ENCODE assay signal across 1 cellular context in the genomic region with DNA sequence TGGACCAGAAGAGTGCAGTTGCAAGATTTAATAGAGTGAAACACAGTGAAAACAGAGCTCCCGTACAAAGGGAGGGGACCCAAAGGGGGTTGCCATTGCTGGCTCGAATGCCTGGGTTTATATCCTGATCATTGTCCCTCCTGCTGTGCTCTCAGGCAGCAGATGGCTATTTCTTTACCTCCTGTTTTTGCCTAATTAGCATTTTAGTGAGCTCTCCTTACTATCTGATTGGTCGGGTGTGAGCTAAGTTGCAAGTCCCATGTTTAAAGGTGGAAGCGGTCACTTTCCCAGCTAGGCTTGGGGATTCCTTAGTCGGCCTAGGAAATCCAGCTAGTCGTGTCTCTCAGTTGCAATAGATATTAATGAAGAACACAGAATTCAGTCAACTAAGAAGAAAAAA. TPM values are rescaled to one million over a fixed set of nuclear protein-coding genes. Genes with fewer than 3 reads are reported as not detected.
"Had no signal": no experiment of that assay in that cellular context is flagged by ENCODE, and none has a peak within 500 bp of the region (broad histone marks: within the 10 kb centered on the region; RNA-seq: fewer than 3 reads in every experiment).

No MANE protein-coding gene starts in this region.

RNA-seq across cellular contexts. Expression of a gene that starts 5.6 kb away (rescaled TPM):
- total RNA-seq: upper lobe of right lung had no signal
